Comparison of ENCODE assay signal across 1 cellular context in the genomic region with DNA sequence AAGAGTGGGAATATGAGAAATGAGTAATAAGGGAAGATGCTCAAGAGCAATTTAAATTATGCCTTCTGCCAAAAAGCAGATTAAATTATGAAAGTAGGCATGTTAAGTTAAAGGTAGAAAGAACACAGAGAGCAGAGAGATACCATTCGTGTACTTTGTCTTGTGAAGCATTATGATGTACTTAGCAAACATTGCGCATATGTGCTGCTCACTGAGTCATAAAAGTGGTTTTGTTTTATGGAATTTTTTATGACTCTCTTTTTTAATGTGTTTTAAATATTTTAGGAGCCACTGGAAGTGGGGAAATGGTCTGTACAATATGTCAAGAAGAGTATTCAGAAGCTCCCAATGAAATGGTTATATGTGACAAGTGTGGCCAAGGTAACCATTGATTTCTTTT.
TF ChIP-seq lines count a peak whose summit lies in the region.

No MANE protein-coding gene starts in this region.

TF ChIP-seq in HepG2, 621 proteins besides CTCF, POLR2A, EP300 and RAD21:
- TF ChIP-seq, protein P1, sequence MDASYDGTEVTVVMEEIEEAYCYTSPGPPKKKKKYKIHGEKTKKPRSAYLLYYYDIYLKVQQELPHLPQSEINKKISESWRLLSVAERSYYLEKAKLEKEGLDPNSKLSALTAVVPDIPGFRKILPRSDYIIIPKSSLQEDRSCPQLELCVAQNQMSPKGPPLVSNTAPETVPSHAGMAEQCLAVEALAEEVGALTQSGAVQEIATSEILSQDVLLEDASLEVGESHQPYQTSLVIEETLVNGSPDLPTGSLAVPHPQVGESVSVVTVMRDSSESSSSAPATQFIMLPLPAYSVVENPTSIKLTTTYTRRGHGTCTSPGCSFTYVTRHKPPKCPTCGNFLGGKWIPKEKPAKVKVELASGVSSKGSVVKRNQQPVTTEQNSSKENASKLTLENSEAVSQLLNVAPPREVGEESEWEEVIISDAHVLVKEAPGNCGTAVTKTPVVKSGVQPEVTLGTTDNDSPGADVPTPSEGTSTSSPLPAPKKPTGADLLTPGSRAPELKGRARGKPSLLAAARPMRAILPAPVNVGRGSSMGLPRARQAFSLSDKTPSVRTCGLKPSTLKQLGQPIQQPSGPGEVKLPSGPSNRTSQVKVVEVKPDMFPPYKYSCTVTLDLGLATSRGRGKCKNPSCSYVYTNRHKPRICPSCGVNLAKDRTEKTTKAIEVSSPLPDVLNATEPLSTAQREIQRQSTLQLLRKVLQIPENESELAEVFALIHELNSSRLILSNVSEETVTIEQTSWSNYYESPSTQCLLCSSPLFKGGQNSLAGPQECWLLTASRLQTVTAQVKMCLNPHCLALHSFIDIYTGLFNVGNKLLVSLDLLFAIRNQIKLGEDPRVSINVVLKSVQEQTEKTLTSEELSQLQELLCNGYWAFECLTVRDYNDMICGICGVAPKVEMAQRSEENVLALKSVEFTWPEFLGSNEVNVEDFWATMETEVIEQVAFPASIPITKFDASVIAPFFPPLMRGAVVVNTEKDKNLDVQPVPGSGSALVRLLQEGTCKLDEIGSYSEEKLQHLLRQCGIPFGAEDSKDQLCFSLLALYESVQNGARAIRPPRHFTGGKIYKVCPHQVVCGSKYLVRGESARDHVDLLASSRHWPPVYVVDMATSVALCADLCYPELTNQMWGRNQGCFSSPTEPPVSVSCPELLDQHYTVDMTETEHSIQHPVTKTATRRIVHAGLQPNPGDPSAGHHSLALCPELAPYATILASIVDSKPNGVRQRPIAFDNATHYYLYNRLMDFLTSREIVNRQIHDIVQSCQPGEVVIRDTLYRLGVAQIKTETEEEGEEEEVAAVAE (CRISPR knock-in tag; IDR thresholded peaks at IDR 0.05; ENCODE audit: borderline replicate concordance), result no peak
- TF ChIP-seq U2AF1 (optimal IDR thresholded peaks at IDR 0.05; ENCODE audit: low read depth, low read length) (no peak), FOXM1 (CRISPR knock-in tag; IDR thresholded peaks at IDR 0.05) (no peak), NBN (conservative IDR thresholded peaks at IDR 0.05) (no peak), HIVEP1 (CRISPR knock-in tag; IDR thresholded peaks at IDR 0.05) (no peak), NR1H2 (CRISPR knock-in tag; IDR thresholded peaks at IDR 0.05; ENCODE audit: borderline replicate concordance, low read depth) (no peak)
- TF ChIP-seq, protein P2, sequence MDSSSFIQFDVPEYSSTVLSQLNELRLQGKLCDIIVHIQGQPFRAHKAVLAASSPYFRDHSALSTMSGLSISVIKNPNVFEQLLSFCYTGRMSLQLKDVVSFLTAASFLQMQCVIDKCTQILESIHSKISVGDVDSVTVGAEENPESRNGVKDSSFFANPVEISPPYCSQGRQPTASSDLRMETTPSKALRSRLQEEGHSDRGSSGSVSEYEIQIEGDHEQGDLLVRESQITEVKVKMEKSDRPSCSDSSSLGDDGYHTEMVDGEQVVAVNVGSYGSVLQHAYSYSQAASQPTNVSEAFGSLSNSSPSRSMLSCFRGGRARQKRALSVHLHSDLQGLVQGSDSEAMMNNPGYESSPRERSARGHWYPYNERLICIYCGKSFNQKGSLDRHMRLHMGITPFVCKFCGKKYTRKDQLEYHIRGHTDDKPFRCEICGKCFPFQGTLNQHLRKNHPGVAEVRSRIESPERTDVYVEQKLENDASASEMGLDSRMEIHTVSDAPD (CRISPR knock-in tag; IDR thresholded peaks at IDR 0.05), result no peak
- TF ChIP-seq, protein P3, sequence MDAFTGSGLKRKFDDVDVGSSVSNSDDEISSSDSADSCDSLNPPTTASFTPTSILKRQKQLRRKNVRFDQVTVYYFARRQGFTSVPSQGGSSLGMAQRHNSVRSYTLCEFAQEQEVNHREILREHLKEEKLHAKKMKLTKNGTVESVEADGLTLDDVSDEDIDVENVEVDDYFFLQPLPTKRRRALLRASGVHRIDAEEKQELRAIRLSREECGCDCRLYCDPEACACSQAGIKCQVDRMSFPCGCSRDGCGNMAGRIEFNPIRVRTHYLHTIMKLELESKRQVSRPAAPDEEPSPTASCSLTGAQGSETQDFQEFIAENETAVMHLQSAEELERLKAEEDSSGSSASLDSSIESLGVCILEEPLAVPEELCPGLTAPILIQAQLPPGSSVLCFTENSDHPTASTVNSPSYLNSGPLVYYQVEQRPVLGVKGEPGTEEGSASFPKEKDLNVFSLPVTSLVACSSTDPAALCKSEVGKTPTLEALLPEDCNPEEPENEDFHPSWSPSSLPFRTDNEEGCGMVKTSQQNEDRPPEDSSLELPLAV (CRISPR knock-in tag; conservative IDR thresholded peaks at IDR 0.05; ENCODE audit: low read depth), result no peak
